ENCODE assay signal across 8 cellular contexts in genomic region chr22:43230983-43231723, GRCh38. TPM values are rescaled to one million over a fixed set of nuclear protein-coding genes. Genes with fewer than 3 reads are reported as not detected.
DNase-seq lines count a peak whose midpoint lies in the region; ATAC-seq and TF ChIP-seq lines count a peak whose summit lies in the region.

No MANE protein-coding gene starts in this region.

- no peak overlapping the region for H3K9ac ChIP-seq in DND-41 (ENCODE audit: low read depth, low read length)

- no peaks in the 10 kb centered on the region for H3K79me2 ChIP-seq in DND-41 (ENCODE audit: insufficient read depth, low read length)

- TF ChIP-seq CTCF in DND-41 (IDR thresholded peaks at IDR 0.05; ENCODE audit: borderline replicate concordance, extremely low read depth, low read length, poor library complexity, severe bottlenecking) (peak; percentile 99), heart left ventricle (IDR thresholded peaks at IDR 0.05) (peak; percentile 80 to 95 (median 90))

- H3K9me3 ChIP-seq in DND-41 (ENCODE audit: insufficient read depth, low read length, severe bottlenecking) (no peaks in the 10 kb centered on the region), heart left ventricle (no peaks in the 10 kb centered on the region)

- ATAC-seq in DND-41 (ENCODE audit: insufficient read depth, low read depth) = peak; percentile 75
- peak in 3 of 4 donors; percentile 18 to 39 (median 29) for ATAC-seq in heart left ventricle
- peak; percentile 33 for ATAC-seq in sciatic nerve
- ATAC-seq in HG03280 (IDR thresholded peaks at IDR 0.05; ENCODE audit: unreplicated experiment) = no peak
- no peak for ATAC-seq in GM19455 (IDR thresholded peaks at IDR 0.05; ENCODE audit: unreplicated experiment)

- H2AFZ ChIP-seq in DND-41 (ENCODE audit: low read depth, low read length) = no peak overlapping the region

- no peak for TF ChIP-seq POLR2A in heart left ventricle (IDR thresholded peaks at IDR 0.05)

- H3K36me3 ChIP-seq in DND-41 (ENCODE audit: insufficient read depth, low read length) = no peaks in the 10 kb centered on the region
- H3K36me3 ChIP-seq in heart left ventricle = no peaks in the 10 kb centered on the region

- no peaks in the 10 kb centered on the region for H3K4me1 ChIP-seq in DND-41 (ENCODE audit: insufficient read depth, low read length)
- H3K4me1 ChIP-seq in heart left ventricle = peaks cover 0 to 13% (median 1%) of the 10 kb centered on the region in 12 donors

- no peak overlapping the region for H3K4me3 ChIP-seq in DND-41 (ENCODE audit: low read depth in 1 of 2, low read length in 2 of 2)
- H3K4me3 ChIP-seq in heart left ventricle = no peak overlapping the region

- H3K4me2 ChIP-seq in DND-41 (ENCODE audit: insufficient read depth, low read length) = no peak overlapping the region

- DNase-seq in DND-41 (peak; percentile 73), KBM-7 (peak; percentile 76), RPMI8226 (peak; percentile 83), heart left ventricle (peak; percentile 43 to 78 (median 50)), sciatic nerve (ENCODE audit: low spot score) (peak; percentile 72)
- DNase-seq in activated effector memory CD4-positive, alpha-beta T cell treated with Interleukin-2 at 50 U/mL for 16 hours = peak; percentile 52

- 13 to 19% (median 15%) methylated on average over 18 to 23 of the region's 23 CpGs for WGBS in heart left ventricle, 4 donors

- H3K27me3 ChIP-seq in DND-41 (ENCODE audit: insufficient read depth, low read length, poor library complexity) (no peaks in the 10 kb centered on the region), heart left ventricle (peaks cover 0 to 10% (median 0%) of the 10 kb centered on the region in 9 donors)

- intact Hi-C loops in heart left ventricle (cut with DNase I) (loop anchor here (1.0 to 10.0 kb wide), 11 partner anchors 41 to 594 kb away; partner anchors contain the start of gene SCUBE1 (in 2 of the 10)), sciatic nerve (cut with DNase I) (no loop called here)

- in situ Hi-C loops in KBM-7 (cut with MboI; ENCODE audit: low pct_unique_long_range_greater_than_20kb, low sequenced_read_pairs) = no loop called here

- peaks cover 18% of the 10 kb centered on the region; the same call in 1 of the 2 replicates for H4K20me1 ChIP-seq in DND-41 (ENCODE audit: insufficient read depth, low read length)

- H3K27ac ChIP-seq in DND-41 (ENCODE audit: low read length) = no peak overlapping the region
- H3K27ac ChIP-seq in heart left ventricle = no peak overlapping the region

RNA-seq across cellular contexts. Expression of gene TTLL12, which starts 44.2 kb away (rescaled TPM):
- 10 to 100 TPM in 7 of 9 donors, 1 to 10 TPM in 2; 8.6 to 21.5 (median 11.9) TPM for total RNA-seq in heart left ventricle
- 10 to 100 TPM in 1 of 2 donors, 1 to 10 TPM in 1; 8.0 to 29.0 TPM for polyA plus RNA-seq in heart left ventricle
- total RNA-seq in sciatic nerve = 24.3 TPM

Comparison
In these comparisons a context has a peak if more than half of its experiments do, and no peak if none do; other contexts are left out.
1. ATAC-seq: peak in DND-41 (single experiment), heart left ventricle (3 of 4) and sciatic nerve (single experiment); none in HG03280 (single experiment) and GM19455 (single experiment).
2. Peak in every context shown above with its lines, with median percentiles within 50 percentile points of each other: DNase-seq.